10 cellular contexts compared by ENCODE assay signal in the genomic region with DNA sequence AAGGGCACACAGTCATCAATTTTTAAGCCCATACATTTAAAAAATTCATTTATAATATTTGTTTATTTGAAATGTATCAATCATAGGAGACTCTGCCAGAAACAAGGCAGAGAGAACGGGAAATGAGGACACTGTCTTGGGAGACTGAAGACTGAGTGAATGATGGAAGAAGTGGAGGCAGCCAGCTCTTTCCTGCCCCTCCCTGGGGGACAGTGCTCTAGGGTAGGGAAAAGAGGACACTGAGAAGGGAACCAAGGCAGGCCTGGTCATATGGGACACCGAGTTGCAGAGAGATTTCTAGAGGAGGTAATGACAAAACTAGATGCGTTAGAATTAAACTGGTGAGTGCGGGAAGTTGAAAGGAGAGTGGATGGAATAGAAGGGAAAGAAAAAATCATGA. TPM values are rescaled to one million over a fixed set of nuclear protein-coding genes. Genes with fewer than 3 reads are reported as not detected.
DNase-seq lines count a peak whose midpoint lies in the region; ATAC-seq and TF ChIP-seq lines count a peak whose summit lies in the region.
"Had no signal": no experiment of that assay in that cellular context is flagged by ENCODE, and none has a peak within 500 bp of the region (broad histone marks: within the 10 kb centered on the region; RNA-seq: fewer than 3 reads in every experiment).

No MANE protein-coding gene starts in this region.

- H3K27me3 ChIP-seq in CD4-positive, CD25-positive, alpha-beta regulatory T cell (ENCODE audit: control insufficient read depth, insufficient read depth, low read length) = no peaks in the 10 kb centered on the region
- H3K27me3 ChIP-seq in gastrocnemius medialis = no peaks in the 10 kb centered on the region

- DNase-seq in CD4-positive, CD25-positive, alpha-beta regulatory T cell = no peak
- DNase-seq in T-helper 17 cell (no peak), left cardiac atrium (peak; percentile 33), gastrocnemius medialis (no peak), G401 (ENCODE audit: low spot score) (no peak)
- DNase-seq in activated effector memory CD4-positive, alpha-beta T cell treated with Interleukin-2 at 50 U/mL for 16 hours = no peak
- DNase-seq: Caco-2 had no signal

- no peaks in the 10 kb centered on the region for H3K9me3 ChIP-seq in CD4-positive, CD25-positive, alpha-beta regulatory T cell (ENCODE audit: control insufficient read depth in 2 of 2, low read length in 2 of 2)
- H3K9me3 ChIP-seq in T-helper 17 cell (ENCODE audit: control insufficient read depth, low read length, poor library complexity, severe bottlenecking) (no peaks in the 10 kb centered on the region), gastrocnemius medialis (no peaks in the 10 kb centered on the region)
- H3K9me3 ChIP-seq: Caco-2 had no signal

- H3K36me3 Mint-ChIP-seq in CD4-positive, CD25-positive, alpha-beta regulatory T cell = peaks cover 5% of the 10 kb centered on the region
- H3K36me3 Mint-ChIP-seq in T-helper 17 cell (ENCODE audit: low read depth) = peaks cover 2% of the 10 kb centered on the region

- H3K4me3 Mint-ChIP-seq in CD4-positive, CD25-positive, alpha-beta regulatory T cell = peak overlapping the region in 1 of 4 donors; percentile 40
- peak overlapping the region; percentile 71 for H3K4me3 Mint-ChIP-seq in T-helper 17 cell
- H3K4me3 Mint-ChIP-seq: neural crest cell had no signal

- no peaks in the 10 kb centered on the region for H3K27me3 Mint-ChIP-seq in CD4-positive, CD25-positive, alpha-beta regulatory T cell
- H3K27me3 Mint-ChIP-seq in T-helper 17 cell = no peaks in the 10 kb centered on the region

- no peak for TF ChIP-seq POLR2A in gastrocnemius medialis (IDR thresholded peaks at IDR 0.05)

- H3K4me1 ChIP-seq in CD4-positive, CD25-positive, alpha-beta regulatory T cell (ENCODE audit: control insufficient read depth, insufficient read depth, low read length, poor library complexity, severe bottlenecking) = peaks cover 22% of the 10 kb centered on the region
- H3K4me1 ChIP-seq in gastrocnemius medialis = peaks cover 0 to 4% of the 10 kb centered on the region in 2 donors
- H3K4me1 ChIP-seq: Caco-2 had no signal

- TF ChIP-seq CTCF in gastrocnemius medialis (IDR thresholded peaks at IDR 0.05 in 4 of 5, conservative IDR thresholded peaks at IDR 0.05 in 1 of 5) = no peak

- H3K9me3 Mint-ChIP-seq in CD4-positive, CD25-positive, alpha-beta regulatory T cell = no peaks in the 10 kb centered on the region
- H3K9me3 Mint-ChIP-seq: neural crest cell had no signal

- in situ Hi-C loops in gastrocnemius medialis (cut with MboI; ENCODE audit: low sequenced_read_pairs in 4 of 4) (no loop called here), G401 (cut with HindIII; ENCODE audit: low sequenced_read_pairs) (no loop called here)

- ATAC-seq in CD4-positive, CD25-positive, alpha-beta regulatory T cell (ENCODE audit: low read depth in 2 of 2) = no peak
- peak; percentile 9 for ATAC-seq in T-helper 17 cell
- ATAC-seq in left cardiac atrium = peak; percentile 64 to 74
- ATAC-seq in gastrocnemius medialis = peak in 1 of 2 donors; percentile 48
- ATAC-seq in GM18907 (IDR thresholded peaks at IDR 0.05; ENCODE audit: unreplicated experiment) = no peak
- ATAC-seq in HG03097 (IDR thresholded peaks at IDR 0.05; ENCODE audit: low FRiP score, unreplicated experiment) = no peak

- H3K4me3 ChIP-seq in CD4-positive, CD25-positive, alpha-beta regulatory T cell (ENCODE audit: low read depth, low read length) = peak overlapping the region; percentile 56
- H3K4me3 ChIP-seq in gastrocnemius medialis = no peak overlapping the region

- H3K27ac ChIP-seq in CD4-positive, CD25-positive, alpha-beta regulatory T cell (ENCODE audit: insufficient read depth, low read length, poor library complexity, severe bottlenecking) = peak overlapping the region; percentile 90
- H3K27ac ChIP-seq in gastrocnemius medialis = peak overlapping the region; percentile 35 to 53 (median 49)

- intact Hi-C loops in left cardiac atrium (cut with DNase I) (no loop called here), gastrocnemius medialis (cut with DNase I; ENCODE audit: low total_unique reads) (no loop called here)

- H3K27ac Mint-ChIP-seq in CD4-positive, CD25-positive, alpha-beta regulatory T cell = peak overlapping the region; percentile 77 to 95 (median 81)
- H3K27ac Mint-ChIP-seq in T-helper 17 cell = peak overlapping the region; percentile 93

- peaks cover 34 to 53% (median 43%) of the 10 kb centered on the region in 4 donors for H3K4me1 Mint-ChIP-seq in CD4-positive, CD25-positive, alpha-beta regulatory T cell
- peaks cover 37% of the 10 kb centered on the region for H3K4me1 Mint-ChIP-seq in T-helper 17 cell

- H3K36me3 ChIP-seq in CD4-positive, CD25-positive, alpha-beta regulatory T cell (ENCODE audit: control insufficient read depth, insufficient read depth, low read length) = no peaks in the 10 kb centered on the region
- no peaks in the 10 kb centered on the region for H3K36me3 ChIP-seq in gastrocnemius medialis

RNA-seq across cellular contexts. Expression of gene EEIG2, which starts 31.6 kb away (rescaled TPM):
- total RNA-seq in CD4-positive, CD25-positive, alpha-beta regulatory T cell = 14.3 TPM
- polyA plus RNA-seq in CD4-positive, CD25-positive, alpha-beta regulatory T cell = 1 to 10 TPM in 2 of 4 donors, under 1 TPM in 2; 0.43 to 2.0 (median 1.3) TPM
- total RNA-seq in T-helper 17 cell = 10 to 100 TPM; 11.4 to 11.7 TPM
- total RNA-seq in left cardiac atrium = 1 to 10 TPM; 8.5 to 9.9 TPM
- total RNA-seq in gastrocnemius medialis = 1 to 10 TPM in 3 of 4 donors, under 1 TPM in 1; 0.41 to 3.6 (median 1.5) TPM
- total RNA-seq in G401 (2014; rRNA removed; shearing (Covaris generic)) = 14.7 and 16.5 TPM in 2 replicates

Comparison
In these comparisons a context has a peak if more than half of its experiments do, and no peak if none do; other contexts are left out.
1. ATAC-seq: peak in T-helper 17 cell (single experiment) and left cardiac atrium (2 of 2); none in CD4-positive, CD25-positive, alpha-beta regulatory T cell (0 of 2), GM18907 (single experiment) and HG03097 (single experiment).